ENCODE assay signal across 16 cellular contexts in the genomic region with DNA sequence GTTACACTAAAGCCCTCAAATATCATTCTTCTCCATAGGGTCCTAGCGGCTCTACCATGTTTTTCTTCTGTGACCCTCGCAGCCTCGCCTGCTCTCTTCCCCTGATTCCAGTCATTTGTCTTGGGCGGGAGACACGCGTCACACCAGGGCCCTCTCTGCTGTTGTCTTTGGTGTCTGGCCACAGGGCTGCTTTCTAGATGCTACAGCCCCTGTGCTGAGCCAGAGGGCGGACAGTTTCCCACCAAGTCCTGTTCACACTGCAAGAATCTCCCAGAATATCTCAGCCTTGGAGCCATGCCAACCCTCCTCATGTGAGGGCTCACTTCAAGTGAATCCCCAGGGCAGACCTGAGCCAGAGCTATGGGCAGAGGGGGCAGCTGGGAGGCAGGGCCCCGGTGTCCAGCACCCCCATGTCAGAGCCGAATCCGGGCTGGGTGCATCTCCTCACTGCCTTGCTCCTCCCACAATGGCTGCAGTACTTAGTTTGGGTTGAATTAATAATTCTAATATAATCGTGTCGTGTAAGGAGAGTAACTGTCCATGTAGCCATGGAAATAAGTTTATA.
"Had no signal": no experiment of that assay in that cellular context is flagged by ENCODE, and none has a peak within 500 bp of the region (broad histone marks: within the 10 kb centered on the region; RNA-seq: fewer than 3 reads in every experiment).

No MANE protein-coding gene starts in this region.

- H3K36me3 ChIP-seq: breast epithelium, right lobe of liver, stomach, transverse colon had no signal

- H3K9me3 ChIP-seq: breast epithelium, right lobe of liver, stomach, transverse colon had no signal

- DNase-seq: activated naive CD4-positive, alpha-beta T cell; activated naive CD8-positive, alpha-beta T cell treated with anti-CD3 and anti-CD28 coated beads for 36 hours; activated T-cell treated with anti-CD3 and anti-CD28 coated beads, Interleukin-2, amount 50 U/mL, for 24 hours; effector CD4-positive, alpha-beta T cell; kidney; right lobe of liver; small intestine; stimulated activated CD4-positive, alpha-beta T cell treated with anti-CD3 and anti-CD28 coated beads, Interleukin-2, amount 100 ng/mL, for 24 hours; stomach; T1000; transverse colon had no signal

- H3K4me1 ChIP-seq: breast epithelium, parathyroid adenoma, right lobe of liver, stomach, transverse colon had no signal

- ATAC-seq: natural killer cell treated with Interleukin-12 subunit alpha and Interleukin-12 subunit beta and Interleukin-15 and Interleukin-18, amount 100 ng/mL, for 72 hours; right lobe of liver; stimulated activated memory B cell treated with anti-CD40 and anti-IgM and Interleukin-4, amounts not matched to agents 10 μg/mL and 1 μg/mL and 100 μg/mL, for 72 hours; WTC11 had no signal

- H3K4me3 ChIP-seq: breast epithelium, right lobe of liver, stomach, transverse colon had no signal

- H3K27me3 ChIP-seq: breast epithelium, right lobe of liver had no signal
